In genomic region chr2:239257511-239257937, GRCh38 we compare ENCODE assay signal across 8 cellular contexts.
A peak's percentile ranks its signal among the peaks of the same experiment; 100 is the strongest.
DNase-seq lines count a peak whose midpoint lies in the region; ATAC-seq and TF ChIP-seq lines count a peak whose summit lies in the region.

No MANE protein-coding gene starts in this region.

- H3K9me3 ChIP-seq in BLaER1 treated with 17β-estradiol and CSF1 and Interleukin-3, amounts not matched to agents 10 nM and 100 nM (replicated peaks in 1 of 11) = peaks cover 7 to 20% (median 18%) of the 10 kb centered on the region in 11 experiments; a peak in 20 of 22 replicates

- DNase-seq in HL-60 (ENCODE audit: low read depth in 1 of 2, low spot score in 1 of 2) (peak; percentile 72 to 86), iris pigment epithelial cell (ENCODE audit: low read depth) (peak; percentile 94), OCI-M2 (lab: John Stamatoyannopoulos, UW; ENCODE audit: unreplicated experiment) (no peak)

- H3K4me1 Mint-ChIP-seq in stimulated activated memory B cell treated with anti-CD40 and anti-IgM and Interleukin-4, amounts not matched to agents 10 μg/mL and 1 μg/mL and 100 μg/mL, for 72 hours = peaks cover 64% of the 10 kb centered on the region

- TF ChIP-seq CTCF in HL-60 (IDR thresholded peaks at IDR 0.05; ENCODE audit: insufficient read depth, low read length) (no peak), WI38 (IDR thresholded peaks at IDR 0.05; ENCODE audit: low read depth, low read length) (no peak)

- H3K27ac Mint-ChIP-seq in stimulated activated memory B cell treated with anti-CD40 and anti-IgM and Interleukin-4, amounts not matched to agents 10 μg/mL and 1 μg/mL and 100 μg/mL, for 72 hours = no peak overlapping the region

- H3K4me3 ChIP-seq in BLaER1 treated with 17β-estradiol and CSF1 and Interleukin-3, amounts not matched to agents 10 nM and 100 nM = no peak overlapping the region
- H3K4me3 ChIP-seq in HL-60 (replicated peaks; ENCODE audit: insufficient read depth, low read length) = no peak overlapping the region
- H3K4me3 ChIP-seq in WI38 (ENCODE audit: low read depth, low read length) = 0 out of 2 replicates have a peak overlapping the region, but pooled peaks have one; percentile 10

- H3K36me3 Mint-ChIP-seq in stimulated activated memory B cell treated with anti-CD40 and anti-IgM and Interleukin-4, amounts not matched to agents 10 μg/mL and 1 μg/mL and 100 μg/mL, for 72 hours = peaks cover 19% of the 10 kb centered on the region

- peaks cover 42% of the 10 kb centered on the region for H3K27me3 Mint-ChIP-seq in stimulated activated memory B cell treated with anti-CD40 and anti-IgM and Interleukin-4, amounts not matched to agents 10 μg/mL and 1 μg/mL and 100 μg/mL, for 72 hours

- no peak overlapping the region for H3K4me3 Mint-ChIP-seq in stimulated activated memory B cell treated with anti-CD40 and anti-IgM and Interleukin-4, amounts not matched to agents 10 μg/mL and 1 μg/mL and 100 μg/mL, for 72 hours

- H4K20me1 ChIP-seq in BLaER1 treated with 17β-estradiol and CSF1 and Interleukin-3, amounts not matched to agents 10 nM and 100 nM = peaks cover 19 to 98% (median 50%) of the 10 kb centered on the region in 11 experiments; a peak in 21 of 22 replicates

- peak overlapping the region in 8 of 11 experiments; percentile 31 to 69 (median 52); a peak in 17 of 22 replicates for H3K4me2 ChIP-seq in BLaER1 treated with 17β-estradiol and CSF1 and Interleukin-3, amounts not matched to agents 10 nM and 100 nM

- H3K27ac ChIP-seq in BLaER1 treated with 17β-estradiol and CSF1 and Interleukin-3, amounts not matched to agents 10 nM and 100 nM = peak overlapping the region in 1 of 11 experiments; percentile 11; a peak in 1 of 22 replicates
- peak overlapping the region; percentile 79 for H3K27ac ChIP-seq in HL-60 (replicated peaks)

- H3K36me3 ChIP-seq in BLaER1 treated with 17β-estradiol and CSF1 and Interleukin-3, amounts not matched to agents 10 nM and 100 nM = peaks cover 0 to 9% (median 0%) of the 10 kb centered on the region in 11 experiments; a peak in 6 of 22 replicates

- ATAC-seq in GM21619 (IDR thresholded peaks at IDR 0.05; ENCODE audit: unreplicated experiment) = no peak
- ATAC-seq in stimulated activated memory B cell treated with anti-CD40 and anti-IgM and Interleukin-4, amounts not matched to agents 10 μg/mL and 1 μg/mL and 100 μg/mL, for 72 hours = no peak
- ATAC-seq in GM21360 (IDR thresholded peaks at IDR 0.05; ENCODE audit: unreplicated experiment) = no peak

- no peak overlapping the region for H3K9ac ChIP-seq in BLaER1 treated with 17β-estradiol and CSF1 and Interleukin-3, amounts not matched to agents 10 nM and 100 nM

- no peaks in the 10 kb centered on the region for H3K27me3 ChIP-seq in BLaER1 treated with 17β-estradiol and CSF1 and Interleukin-3, amounts not matched to agents 10 nM and 100 nM
- H3K27me3 ChIP-seq in HL-60 (ENCODE audit: insufficient read depth, poor library complexity, severe bottlenecking) = no peaks in the 10 kb centered on the region

- peaks cover 78 to 100% (median 87%) of the 10 kb centered on the region in 10 experiments for H3K4me1 ChIP-seq in BLaER1 treated with 17β-estradiol and CSF1 and Interleukin-3, amounts not matched to agents 10 nM and 100 nM

- peaks cover 13% of the 10 kb centered on the region for H3K9me3 Mint-ChIP-seq in stimulated activated memory B cell treated with anti-CD40 and anti-IgM and Interleukin-4, amounts not matched to agents 10 μg/mL and 1 μg/mL and 100 μg/mL, for 72 hours
